16 cellular contexts compared by ENCODE assay signal in the genomic region with DNA sequence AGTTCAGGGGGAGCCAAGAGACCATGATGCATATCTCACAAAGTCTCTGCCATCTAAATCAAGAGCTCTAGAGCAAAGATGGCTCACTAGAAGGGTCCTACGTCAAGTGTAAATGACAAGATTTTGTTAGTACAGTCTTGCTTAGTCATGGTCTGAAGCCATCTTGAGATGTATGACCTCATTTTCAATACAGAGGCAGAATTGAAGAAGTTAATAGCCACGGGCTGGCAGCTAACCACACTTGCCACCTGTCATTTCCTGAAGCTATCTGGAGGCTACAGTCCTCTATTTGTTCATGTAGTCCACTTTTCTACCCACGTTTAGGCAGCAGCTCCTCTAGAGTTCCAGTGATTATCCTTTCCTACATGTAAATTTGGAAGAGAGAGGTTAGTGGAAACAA.
DNase-seq lines count a peak whose midpoint lies in the region; ATAC-seq and TF ChIP-seq lines count a peak whose summit lies in the region.
"Had no signal": no experiment of that assay in that cellular context is flagged by ENCODE, and none has a peak within 500 bp of the region (broad histone marks: within the 10 kb centered on the region; RNA-seq: fewer than 3 reads in every experiment).

No MANE protein-coding gene starts in this region.

- no peaks in the 10 kb centered on the region for H3K36me3 ChIP-seq in HEK293 (ENCODE audit: control insufficient read depth in 2 of 2, insufficient read depth in 1 of 2, low read length in 2 of 2)
- H3K36me3 ChIP-seq: BE2C, breast epithelium had no signal

- ATAC-seq in T-helper 17 cell (peak; percentile 28), GM21737 (IDR thresholded peaks at IDR 0.05; ENCODE audit: unreplicated experiment) (no peak), HG03039 (IDR thresholded peaks at IDR 0.05; ENCODE audit: unreplicated experiment) (no peak)
- no peak for ATAC-seq in activated CD8-positive, alpha-beta memory T cell treated with anti-CD3 and anti-CD28 coated beads, Interleukin-2, amount 10 ng/mL, durations not matched to agents 7 days and 5 days
- ATAC-seq: SK-N-SH treated with all-trans-retinoic acid at 6 μM for 48 hours had no signal

- CTCF ChIA-PET in HEK293 (lab: Yijun Ruan, JAX) = no interaction called here
- CTCF ChIA-PET in activated CD8-positive, alpha-beta memory T cell treated with anti-CD3 and anti-CD28 coated beads, Interleukin-2, amount 10 ng/mL, durations not matched to agents 7 days and 5 days (lab: Charles Lee) = no interaction called here

- no peaks in the 10 kb centered on the region for H3K36me3 Mint-ChIP-seq in T-helper 17 cell (ENCODE audit: low read depth)
- H3K36me3 Mint-ChIP-seq in activated CD8-positive, alpha-beta memory T cell treated with anti-CD3 and anti-CD28 coated beads, Interleukin-2, amount 10 ng/mL, durations not matched to agents 7 days and 5 days = no peaks in the 10 kb centered on the region

- no peak overlapping the region for H3K27ac Mint-ChIP-seq in T-helper 17 cell
- no peak overlapping the region for H3K27ac Mint-ChIP-seq in activated CD8-positive, alpha-beta memory T cell treated with anti-CD3 and anti-CD28 coated beads, Interleukin-2, amount 10 ng/mL, durations not matched to agents 7 days and 5 days

- peaks cover 7% of the 10 kb centered on the region for H3K9me3 Mint-ChIP-seq in activated CD8-positive, alpha-beta memory T cell treated with anti-CD3 and anti-CD28 coated beads, Interleukin-2, amount 10 ng/mL, durations not matched to agents 7 days and 5 days (ENCODE audit: low read depth)

- DNase-seq in DMS 273 treated with DMSO at 0.1 percent for 48 hours (lab: John Stamatoyannopoulos, UW) (peak; percentile 66), NCI-H1092 treated with DMSO at 0.1 percent for 48 hours (lab: John Stamatoyannopoulos, UW) (peak; percentile 14), T-helper 17 cell (no peak), DMS79 treated with DMSO at 0.1 percent for 48 hours (lab: John Stamatoyannopoulos, UW) (no peak)
- no peak for DNase-seq in activated CD8-positive, alpha-beta memory T cell treated with anti-CD3 and anti-CD28 coated beads, Interleukin-2, amount 10 ng/mL, durations not matched to agents 7 days and 5 days
- DNase-seq: activated CD4-positive, alpha-beta T cell treated with anti-CD3 and anti-CD28 coated beads, Interleukin-2, amount 50 U/mL, for 1 hour; activated gamma-delta T cell treated with Interleukin-2 at 50 U/mL for 16 hours; BE2C; hypothalamus; mesenchymal stem cell had no signal

- no peak overlapping the region for H3K27ac ChIP-seq in HEK293 (ENCODE audit: extremely low read depth, low read depth, low read length)
- H3K27ac ChIP-seq: breast epithelium, parathyroid adenoma had no signal

- no peak overlapping the region for H3K4me3 Mint-ChIP-seq in T-helper 17 cell
- no peak overlapping the region for H3K4me3 Mint-ChIP-seq in activated CD8-positive, alpha-beta memory T cell treated with anti-CD3 and anti-CD28 coated beads, Interleukin-2, amount 10 ng/mL, durations not matched to agents 7 days and 5 days

- H3K9me3 ChIP-seq in HEK293 (ENCODE audit: control insufficient read depth, insufficient read depth, low read depth, low read length) = no peaks in the 10 kb centered on the region
- H3K9me3 ChIP-seq in T-helper 17 cell (ENCODE audit: control insufficient read depth, low read length, poor library complexity, severe bottlenecking) = no peaks in the 10 kb centered on the region
- H3K9me3 ChIP-seq: BE2C, breast epithelium had no signal

- H3K4me1 ChIP-seq in HEK293 (ENCODE audit: control insufficient read depth, insufficient read depth, low read length) = no peaks in the 10 kb centered on the region
- H3K4me1 ChIP-seq: BE2C, breast epithelium, parathyroid adenoma had no signal

- H3K4me1 Mint-ChIP-seq in T-helper 17 cell = no peaks in the 10 kb centered on the region
- H3K4me1 Mint-ChIP-seq in activated CD8-positive, alpha-beta memory T cell treated with anti-CD3 and anti-CD28 coated beads, Interleukin-2, amount 10 ng/mL, durations not matched to agents 7 days and 5 days = no peaks in the 10 kb centered on the region

- POLR2A ChIA-PET in HEK293 (lab: Yijun Ruan, JAX) = no interaction called here

- H3K4me3 ChIP-seq in HEK293 (ENCODE audit: low read depth, low read length) = no peak overlapping the region
- H3K4me3 ChIP-seq: breast epithelium had no signal

- TF ChIP-seq CTCF in HEK293 (tag by site-specific recombination; IDR thresholded peaks at IDR 0.05) = no peak

- no peaks in the 10 kb centered on the region for H3K27me3 Mint-ChIP-seq in T-helper 17 cell
- no peaks in the 10 kb centered on the region for H3K27me3 Mint-ChIP-seq in activated CD8-positive, alpha-beta memory T cell treated with anti-CD3 and anti-CD28 coated beads, Interleukin-2, amount 10 ng/mL, durations not matched to agents 7 days and 5 days

TF ChIP-seq in HEK293, 187 proteins besides CTCF, POLR2A, EP300 and RAD21:
- TF ChIP-seq ZNF670 (tag by site-specific recombination; IDR thresholded peaks at IDR 0.05; ENCODE audit: low read depth) = no peak
- TF ChIP-seq ZBTB21 (tag by site-specific recombination; IDR thresholded peaks at IDR 0.05) = 0 out of 2 replicates have a peak, but pooled peaks have one; percentile 22
- TF ChIP-seq IKZF3 (tag by site-specific recombination; IDR thresholded peaks at IDR 0.05) = no peak
- TF ChIP-seq ZNF366 (tag by site-specific recombination; conservative IDR thresholded peaks at IDR 0.05) = no peak
- TF ChIP-seq ZNF596 (tag by site-specific recombination; IDR thresholded peaks at IDR 0.05) = no peak

Comparison
In these comparisons a context has a peak if more than half of its experiments do, and no peak if none do; other contexts are left out.
1. DNase-seq: peak in DMS 273 treated with DMSO at 0.1 percent for 48 hours (single experiment) and NCI-H1092 treated with DMSO at 0.1 percent for 48 hours (single experiment); none in T-helper 17 cell (0 of 3), DMS79 treated with DMSO at 0.1 percent for 48 hours (single experiment) and activated CD8-positive, alpha-beta memory T cell treated with anti-CD3 and anti-CD28 coated beads, Interleukin-2, amount 10 ng/mL, durations not matched to agents 7 days and 5 days (single experiment).